In genomic region chr3:130110622-130111169, GRCh38 we compare ENCODE assay signal across 9 cellular contexts. TPM values are rescaled to one million over a fixed set of nuclear protein-coding genes. Genes with fewer than 3 reads are reported as not detected.
DNase-seq lines count a peak whose midpoint lies in the region; ATAC-seq, FAIRE-seq and TF ChIP-seq lines count a peak whose summit lies in the region.
"Not testable (repeated sequence)": the region's sequence is repeated elsewhere in the genome, so short reads cannot be mapped to it uniquely, and the experiment has no call there.
"Had no signal": no experiment of that assay in that cellular context is flagged by ENCODE, and none has a peak within 500 bp of the region (broad histone marks: within the 10 kb centered on the region; RNA-seq: fewer than 3 reads in every experiment).

No MANE protein-coding gene starts in this region.

- H3K27ac ChIP-seq in KMS-11, result peak overlapping the region; percentile 64
- H3K27ac ChIP-seq in effector memory CD4-positive, alpha-beta T cell (ENCODE audit: insufficient read depth, low read length, poor library complexity, severe bottlenecking), result peak overlapping the region; percentile 83
- H3K27ac ChIP-seq in thoracic aorta, result peak overlapping the region; percentile 43 to 57

- intact Hi-C loops in activated T-helper 1 cell treated with anti-CD3 and anti-CD28 coated beads, Interleukin-12 subunit alpha, Interleukin-12 subunit beta, Interleukin-2, Interleukin-4 antibody, amounts not matched to agents 30 ng/mL and 10 ng/mL and 1 ng/mL, durations not matched to agents 14 hours and 24 hours and 36 hours (cut with micrococcal nuclease), result loop anchor here (1.0 to 5.0 kb wide), 5 partner anchors 217 to 782 kb away; partner anchors contain the start of genes ATP2C1, IFT122 and TMCC1

- FAIRE-seq in RCC 7860 (lab: Jason Lieb, UNC), result not testable (repeated sequence)

- H3K9me3 Mint-ChIP-seq in activated T-helper 1 cell treated with anti-CD3 and anti-CD28 coated beads, Interleukin-12 subunit alpha, Interleukin-12 subunit beta, Interleukin-2, Interleukin-4 antibody, amounts not matched to agents 30 ng/mL and 10 ng/mL and 1 ng/mL, durations not matched to agents 14 hours and 24 hours and 36 hours; immature natural killer cell; osteocyte (ENCODE audit: unreplicated experiment): not testable (repeated sequence)

- H3K27ac Mint-ChIP-seq in activated T-helper 1 cell treated with anti-CD3 and anti-CD28 coated beads, Interleukin-12 subunit alpha, Interleukin-12 subunit beta, Interleukin-2, Interleukin-4 antibody, amounts not matched to agents 30 ng/mL and 10 ng/mL and 1 ng/mL, durations not matched to agents 14 hours and 24 hours and 36 hours, result peak overlapping the region; percentile 97
- H3K27ac Mint-ChIP-seq in immature natural killer cell (peak overlapping the region; percentile 71 to 100 (median 96)), osteocyte (ENCODE audit: unreplicated experiment) (peak overlapping the region; percentile 91)

- H4K20me1 ChIP-seq in KMS-11 (ENCODE audit: insufficient read depth), result not testable (repeated sequence)

- H2AFZ ChIP-seq in KMS-11 (ENCODE audit: low read depth), result peak overlapping the region; percentile 59

- peaks cover 20% of the 10 kb centered on the region for H3K4me1 Mint-ChIP-seq in activated T-helper 1 cell treated with anti-CD3 and anti-CD28 coated beads, Interleukin-12 subunit alpha, Interleukin-12 subunit beta, Interleukin-2, Interleukin-4 antibody, amounts not matched to agents 30 ng/mL and 10 ng/mL and 1 ng/mL, durations not matched to agents 14 hours and 24 hours and 36 hours (ENCODE audit: low read depth)
- H3K4me1 Mint-ChIP-seq in immature natural killer cell (peaks cover 13 to 20% of the 10 kb centered on the region in 2 donors), osteocyte (ENCODE audit: unreplicated experiment) (peaks cover 23% of the 10 kb centered on the region)

- peaks cover 17% of the 10 kb centered on the region for H3K4me1 ChIP-seq in KMS-11 (ENCODE audit: low read depth, poor library complexity, severe bottlenecking)
- H3K4me1 ChIP-seq in effector memory CD4-positive, alpha-beta T cell (ENCODE audit: control insufficient read depth, insufficient read depth, low read length, poor library complexity, severe bottlenecking), result not testable (repeated sequence)
- H3K4me1 ChIP-seq in thoracic aorta (ENCODE audit: control insufficient read depth in 1 of 2, low read depth in 2 of 2), result peaks cover 4 to 18% of the 10 kb centered on the region in 2 donors

- peak overlapping the region; percentile 96 for H3K4me3 Mint-ChIP-seq in activated T-helper 1 cell treated with anti-CD3 and anti-CD28 coated beads, Interleukin-12 subunit alpha, Interleukin-12 subunit beta, Interleukin-2, Interleukin-4 antibody, amounts not matched to agents 30 ng/mL and 10 ng/mL and 1 ng/mL, durations not matched to agents 14 hours and 24 hours and 36 hours
- H3K4me3 Mint-ChIP-seq in immature natural killer cell, result peak overlapping the region; percentile 94 to 98 (median 98)
- H3K4me3 Mint-ChIP-seq in osteocyte (ENCODE audit: unreplicated experiment), result peak overlapping the region; percentile 87

- not testable (repeated sequence) for H3K4me3 ChIP-seq in KMS-11 (IDR thresholded peaks at IDR 0.05; ENCODE audit: insufficient read depth, low read depth, low read length)
- H3K4me3 ChIP-seq in effector memory CD4-positive, alpha-beta T cell (ENCODE audit: insufficient read depth, low read depth, low read length, poor library complexity, severe bottlenecking), result peak overlapping the region; percentile 78
- H3K4me3 ChIP-seq in thoracic aorta, result peak overlapping the region; percentile 94

- TF ChIP-seq CTCF in KMS-11 (conservative IDR thresholded peaks at IDR 0.05; ENCODE audit: low read depth, low read length); osteocyte (IDR thresholded peaks at IDR 0.05); thoracic aorta (IDR thresholded peaks at IDR 0.05): not testable (repeated sequence)

- not testable (repeated sequence) for ATAC-seq in thoracic aorta (ENCODE audit: insufficient number of reproducible peaks, low FRiP score, low read depth)

- peak overlapping the region; percentile 70 for H3K9ac ChIP-seq in KMS-11

- H3K36me3 Mint-ChIP-seq in activated T-helper 1 cell treated with anti-CD3 and anti-CD28 coated beads, Interleukin-12 subunit alpha, Interleukin-12 subunit beta, Interleukin-2, Interleukin-4 antibody, amounts not matched to agents 30 ng/mL and 10 ng/mL and 1 ng/mL, durations not matched to agents 14 hours and 24 hours and 36 hours (ENCODE audit: low read depth); immature natural killer cell; osteocyte (ENCODE audit: unreplicated experiment): not testable (repeated sequence)

- not testable (repeated sequence) for H3K36me3 ChIP-seq in KMS-11 (ENCODE audit: insufficient read depth); effector memory CD4-positive, alpha-beta T cell (ENCODE audit: control insufficient read depth, insufficient read depth, low read length); thoracic aorta

- not testable (repeated sequence) for H3K27me3 Mint-ChIP-seq in activated T-helper 1 cell treated with anti-CD3 and anti-CD28 coated beads, Interleukin-12 subunit alpha, Interleukin-12 subunit beta, Interleukin-2, Interleukin-4 antibody, amounts not matched to agents 30 ng/mL and 10 ng/mL and 1 ng/mL, durations not matched to agents 14 hours and 24 hours and 36 hours (ENCODE audit: insufficient read depth); immature natural killer cell (ENCODE audit: low read depth in 3 of 3); osteocyte (ENCODE audit: unreplicated experiment)

- H3K79me2 ChIP-seq in KMS-11 (ENCODE audit: insufficient read depth, low read depth), result peaks cover 24% of the 10 kb centered on the region

- not testable (repeated sequence) for H3K9me3 ChIP-seq in effector memory CD4-positive, alpha-beta T cell (ENCODE audit: control insufficient read depth, low read length); thoracic aorta

- DNase-seq in DMS 273 (lab: John Stamatoyannopoulos, UW; ENCODE audit: unreplicated experiment) (peak; percentile 70), RCC 7860 (ENCODE audit: low spot score) (peak; percentile 60)
- peak; percentile 4 for DNase-seq in activated T-helper 1 cell treated with anti-CD3 and anti-CD28 coated beads, Interleukin-12 subunit alpha, Interleukin-12 subunit beta, Interleukin-2, Interleukin-4 antibody, amounts not matched to agents 30 ng/mL and 10 ng/mL and 1 ng/mL, durations not matched to agents 14 hours and 24 hours and 36 hours (ENCODE audit: low spot score)
- not testable (repeated sequence) for DNase-seq in effector memory CD4-positive, alpha-beta T cell; immature natural killer cell; osteocyte (ENCODE audit: extremely low spot score, unreplicated experiment); thoracic aorta (ENCODE audit: low spot score)

- peak overlapping the region; percentile 86 for H3K4me2 ChIP-seq in KMS-11

- not testable (repeated sequence) for H3K27me3 ChIP-seq in KMS-11 (ENCODE audit: insufficient read depth, low read depth); effector memory CD4-positive, alpha-beta T cell (replicated peaks; ENCODE audit: control insufficient read depth, insufficient read depth, low read length, poor library complexity, severe bottlenecking); thoracic aorta (replicated peaks; ENCODE audit: insufficient read depth)

RNA-seq across cellular contexts. Expression of gene ALG1L2, which starts 29.1 kb away (rescaled TPM):
- not detected in 2 replicates for total RNA-seq in activated T-helper 1 cell treated with anti-CD3 and anti-CD28 coated beads, Interleukin-12 subunit alpha, Interleukin-12 subunit beta, Interleukin-2, Interleukin-4 antibody, amounts not matched to agents 30 ng/mL and 10 ng/mL and 1 ng/mL, durations not matched to agents 14 hours and 24 hours and 36 hours
- under 1 TPM in 1 of 3 donors, not detected in 2; 0.83 TPM for polyA plus RNA-seq in immature natural killer cell
- total RNA-seq in osteocyte, result 2.1 and 2.4 TPM in 2 replicates
- not detected for total RNA-seq in thoracic aorta
- total RNA-seq: glomerular endothelial cell had no signal
